ENCODE assay signal across 9 cellular contexts in the genomic region with DNA sequence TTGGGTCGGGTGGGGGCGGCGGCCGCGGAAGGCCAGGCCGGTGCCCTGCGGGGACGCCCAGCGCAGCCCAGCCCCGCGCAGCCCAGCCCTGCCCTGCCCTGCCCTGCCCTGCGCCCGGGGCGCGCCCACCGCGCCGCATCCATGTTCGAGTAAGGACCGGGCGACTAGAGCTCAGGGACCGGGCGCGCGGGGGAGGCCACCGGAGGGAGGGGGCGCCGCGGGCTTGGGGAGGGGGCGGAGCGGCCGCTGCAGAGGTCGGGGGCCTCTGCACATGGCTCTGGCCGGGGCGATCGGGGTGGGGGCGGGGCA. TPM values are rescaled to one million over a fixed set of nuclear protein-coding genes. Genes with fewer than 3 reads are reported as not detected.
DNase-seq lines count a peak whose midpoint lies in the region; ATAC-seq lines count a peak whose summit lies in the region.
"Had no signal": no experiment of that assay in that cellular context is flagged by ENCODE, and none has a peak within 500 bp of the region (broad histone marks: within the 10 kb centered on the region; RNA-seq: fewer than 3 reads in every experiment).

No MANE protein-coding gene starts in this region.

- no peak overlapping the region for H3K27ac ChIP-seq in iPS DF 6.9 (ENCODE audit: low read length)

- peaks cover 9% of the 10 kb centered on the region for H3K36me3 Mint-ChIP-seq in T-helper 17 cell (ENCODE audit: low read depth)
- peaks cover 34% of the 10 kb centered on the region for H3K36me3 Mint-ChIP-seq in stimulated activated memory B cell treated with anti-CD40 and anti-IgM and Interleukin-4, amounts not matched to agents 10 μg/mL and 1 μg/mL and 100 μg/mL, for 72 hours

- H3K4me3 ChIP-seq in iPS DF 6.9 (ENCODE audit: low read length) = peak overlapping the region; percentile 80; the same call in 1 of the 2 replicates

- H3K9me3 Mint-ChIP-seq in stimulated activated memory B cell treated with anti-CD40 and anti-IgM and Interleukin-4, amounts not matched to agents 10 μg/mL and 1 μg/mL and 100 μg/mL, for 72 hours = no peaks in the 10 kb centered on the region

- H3K4me1 ChIP-seq in iPS DF 6.9 (ENCODE audit: control insufficient read depth, insufficient read depth, low read length) = peaks cover 6% of the 10 kb centered on the region; the same call in 1 of the 2 replicates

- H3K4me3 Mint-ChIP-seq in T-helper 17 cell = peak overlapping the region; percentile 100
- peak overlapping the region; percentile 89 for H3K4me3 Mint-ChIP-seq in stimulated activated memory B cell treated with anti-CD40 and anti-IgM and Interleukin-4, amounts not matched to agents 10 μg/mL and 1 μg/mL and 100 μg/mL, for 72 hours

- ATAC-seq in GM19328 (IDR thresholded peaks at IDR 0.05; ENCODE audit: unreplicated experiment) (peak; percentile 5), T-helper 17 cell (no peak), GM18511 (IDR thresholded peaks at IDR 0.05; ENCODE audit: unreplicated experiment) (no peak), GM21515 (IDR thresholded peaks at IDR 0.05; ENCODE audit: unreplicated experiment) (no peak)
- no peak for ATAC-seq in stimulated activated memory B cell treated with anti-CD40 and anti-IgM and Interleukin-4, amounts not matched to agents 10 μg/mL and 1 μg/mL and 100 μg/mL, for 72 hours

- peak overlapping the region; percentile 95 for H3K27ac Mint-ChIP-seq in T-helper 17 cell
- peak overlapping the region; percentile 87 for H3K27ac Mint-ChIP-seq in stimulated activated memory B cell treated with anti-CD40 and anti-IgM and Interleukin-4, amounts not matched to agents 10 μg/mL and 1 μg/mL and 100 μg/mL, for 72 hours

- peaks cover 57% of the 10 kb centered on the region for H3K4me1 Mint-ChIP-seq in T-helper 17 cell
- peaks cover 67% of the 10 kb centered on the region for H3K4me1 Mint-ChIP-seq in stimulated activated memory B cell treated with anti-CD40 and anti-IgM and Interleukin-4, amounts not matched to agents 10 μg/mL and 1 μg/mL and 100 μg/mL, for 72 hours

- no peaks in the 10 kb centered on the region for H3K27me3 Mint-ChIP-seq in T-helper 17 cell
- H3K27me3 Mint-ChIP-seq in stimulated activated memory B cell treated with anti-CD40 and anti-IgM and Interleukin-4, amounts not matched to agents 10 μg/mL and 1 μg/mL and 100 μg/mL, for 72 hours = no peaks in the 10 kb centered on the region

- no peaks in the 10 kb centered on the region for H3K36me3 ChIP-seq in iPS DF 6.9 (ENCODE audit: control insufficient read depth, insufficient read depth, low read length)

- no peak for DNase-seq in T-helper 17 cell
- DNase-seq in iPS DF 6.9 (ENCODE audit: low read depth, low spot score) = no peak
- DNase-seq in KBM-7 = no peak
- DNase-seq in activated CD4-positive, alpha-beta T cell treated with anti-CD3 and anti-CD28 coated beads for 4 hours = no peak

- H3K27me3 ChIP-seq in iPS DF 6.9 (ENCODE audit: control insufficient read depth, insufficient read depth, low read length) = no peaks in the 10 kb centered on the region

- in situ Hi-C loops in KBM-7 (cut with MboI; ENCODE audit: low pct_unique_long_range_greater_than_20kb, low sequenced_read_pairs) = no loop called here

- no CpG with 5 or more reads among the region's 37 CpGs for WGBS in iPS DF 6.9 (ENCODE audit: insufficient coverage, insufficient read length)

- H3K9me3 ChIP-seq in T-helper 17 cell (ENCODE audit: control insufficient read depth, low read length, poor library complexity, severe bottlenecking) (no peaks in the 10 kb centered on the region), iPS DF 6.9 (ENCODE audit: control insufficient read depth, insufficient read depth, low read length) (no peaks in the 10 kb centered on the region)

RNA-seq across cellular contexts. Expression of a gene that starts 0.2 kb away (rescaled TPM):
- total RNA-seq in T-helper 17 cell = 100 to 1,000 TPM; 153 to 162 TPM

RNA-seq across cellular contexts. Expression of a gene that starts 30.0 kb away (rescaled TPM):
- 1 to 10 TPM; 1.9 to 6.2 TPM for total RNA-seq in T-helper 17 cell

RNA-seq across cellular contexts. Expression of a gene that starts 36.3 kb away (rescaled TPM):
- total RNA-seq in T-helper 17 cell = 10 to 100 TPM; 15.1 to 15.5 TPM

RNA-seq across cellular contexts. Expression of a gene that starts 41.2 kb away (rescaled TPM):
- under 1 TPM in 1 of 2 donors, not detected in 1; 0.89 TPM for total RNA-seq in T-helper 17 cell
- total RNA-seq: glomerular endothelial cell had no signal
